Comparison of ENCODE assay signal across 15 cellular contexts in genomic region chr5:132462856-132463745, GRCh38. TPM values are rescaled to one million over a fixed set of nuclear protein-coding genes. Genes with fewer than 3 reads are reported as not detected.
DNase-seq lines count a peak whose midpoint lies in the region; ATAC-seq, FAIRE-seq and TF ChIP-seq lines count a peak whose summit lies in the region.
"Had no signal": no experiment of that assay in that cellular context is flagged by ENCODE, and none has a peak within 500 bp of the region (broad histone marks: within the 10 kb centered on the region; RNA-seq: fewer than 3 reads in every experiment).

No MANE protein-coding gene starts in this region.

- H3K4me3 Mint-ChIP-seq in T-helper 1 cell treated with Interleukin-12 subunit alpha and Interleukin-12 subunit beta and Interleukin-4 antibody, amounts not matched to agents 30 μg/mL and 1 μg/mL, for 36 hours = peak overlapping the region; percentile 69
- H3K4me3 Mint-ChIP-seq in T-cell = peak overlapping the region; percentile 60 to 77 (median 66)

- no peaks in the 10 kb centered on the region for H3K27me3 Mint-ChIP-seq in T-helper 1 cell treated with Interleukin-12 subunit alpha and Interleukin-12 subunit beta and Interleukin-4 antibody, amounts not matched to agents 30 μg/mL and 1 μg/mL, for 36 hours (ENCODE audit: low read depth)
- no peaks in the 10 kb centered on the region for H3K27me3 Mint-ChIP-seq in T-cell

- no peak for TF ChIP-seq CTCF in kidney (IDR thresholded peaks at IDR 0.05; ENCODE audit: borderline replicate concordance, extremely low read depth, insufficient read depth)
- TF ChIP-seq CTCF in sigmoid colon (IDR thresholded peaks at IDR 0.05) = no peak

- peak overlapping the region in 1 of 2 donors; percentile 24 for H3K27ac ChIP-seq in kidney (ENCODE audit: low read depth in 2 of 2, low read length in 2 of 2)
- peak overlapping the region; percentile 7 to 80 (median 72) for H3K27ac ChIP-seq in sigmoid colon
- H3K27ac ChIP-seq: 22Rv1 had no signal

- no peak for ATAC-seq in T-cell (replicated peaks in 1 of 4)
- no peak for ATAC-seq in GM21360 (IDR thresholded peaks at IDR 0.05; ENCODE audit: unreplicated experiment)
- ATAC-seq: left cardiac atrium had no signal

- H3K4me3 ChIP-seq in kidney (ENCODE audit: low read length in 2 of 2) (no peak overlapping the region), sigmoid colon (no peak overlapping the region)

- H3K36me3 ChIP-seq in kidney (ENCODE audit: control insufficient read depth in 1 of 2, insufficient read depth in 2 of 2, low read length in 2 of 2) (peaks cover 0 to 5% of the 10 kb centered on the region in 2 donors), sigmoid colon (peaks cover 0 to 6% (median 0%) of the 10 kb centered on the region in 4 donors)

- FAIRE-seq in kidney (lab: Jason Lieb, UNC) = no peak
- FAIRE-seq: frontal cortex had no signal

- TF ChIP-seq EP300 in sigmoid colon (IDR thresholded peaks at IDR 0.05) = no peak

- DNase-seq in T-helper 1 cell (no peak), T-cell (no peak), kidney (peak; percentile 20), sigmoid colon (peak; percentile 48), NCI-H1694 treated with DMSO at 0.1 percent for 48 hours (lab: John Stamatoyannopoulos, UW) (no peak), NCI-H2227 treated with DMSO at 0.1 percent for 48 hours (lab: John Stamatoyannopoulos, UW) (no peak)
- DNase-seq: left cardiac atrium; NCI-H1436; SIG-M5; stimulated activated CD4-positive, alpha-beta T cell treated with anti-CD3 and anti-CD28 coated beads, Interleukin-2, amount 100 ng/mL, for 24 hours had no signal

- peaks cover 89% of the 10 kb centered on the region for H3K4me1 Mint-ChIP-seq in T-helper 1 cell treated with Interleukin-12 subunit alpha and Interleukin-12 subunit beta and Interleukin-4 antibody, amounts not matched to agents 30 μg/mL and 1 μg/mL, for 36 hours (ENCODE audit: low read depth)
- H3K4me1 Mint-ChIP-seq in T-cell = peaks cover 92 to 99% (median 96%) of the 10 kb centered on the region in 3 donors

- H3K9ac ChIP-seq in kidney (ENCODE audit: low read length in 2 of 2) = no peak overlapping the region

- TF ChIP-seq POLR2A in sigmoid colon (IDR thresholded peaks at IDR 0.05) = no peak

- POLR2A ChIA-PET in T-cell (lab: Charles Lee) = interaction anchor here (0.6 to 1.2 kb wide), 5 partner anchors 12 to 33 kb away, joined by 3 to 5 read pairs (median 3); no protein-coding TSS in a partner anchor

- no peaks in the 10 kb centered on the region for H3K9me3 Mint-ChIP-seq in T-helper 1 cell treated with Interleukin-12 subunit alpha and Interleukin-12 subunit beta and Interleukin-4 antibody, amounts not matched to agents 30 μg/mL and 1 μg/mL, for 36 hours
- H3K9me3 Mint-ChIP-seq in T-cell = no peaks in the 10 kb centered on the region

- H3K4me1 ChIP-seq in kidney (ENCODE audit: control insufficient read depth in 1 of 2, insufficient read depth in 1 of 2, low read depth in 1 of 2, low read length in 2 of 2) (peaks cover 40 to 53% of the 10 kb centered on the region in 2 donors), sigmoid colon (peaks cover 0 to 78% (median 65%) of the 10 kb centered on the region in 4 donors)

- peaks cover 51% of the 10 kb centered on the region for H3K36me3 Mint-ChIP-seq in T-helper 1 cell treated with Interleukin-12 subunit alpha and Interleukin-12 subunit beta and Interleukin-4 antibody, amounts not matched to agents 30 μg/mL and 1 μg/mL, for 36 hours (ENCODE audit: low read depth)
- peaks cover 24% of the 10 kb centered on the region for H3K36me3 Mint-ChIP-seq in T-cell

- 32 to 71% methylated on average over 10 of the region's 10 CpGs for WGBS in sigmoid colon, 2 donors

- H3K27me3 ChIP-seq in sigmoid colon = no peaks in the 10 kb centered on the region

- peak overlapping the region; percentile 93 for H3K27ac Mint-ChIP-seq in T-helper 1 cell treated with Interleukin-12 subunit alpha and Interleukin-12 subunit beta and Interleukin-4 antibody, amounts not matched to agents 30 μg/mL and 1 μg/mL, for 36 hours
- H3K27ac Mint-ChIP-seq in T-cell = peak overlapping the region; percentile 97 to 100
- H3K27ac Mint-ChIP-seq: progenitor cell of endocrine pancreas had no signal

- CTCF ChIA-PET in T-cell (lab: Charles Lee) = interaction anchor here (0.7 to 4.5 kb wide), 4 partner anchors 7 to 46 kb away, joined by 3 to 61 read pairs (median 4); no protein-coding TSS in a partner anchor

- H3K9me3 ChIP-seq in kidney (ENCODE audit: control insufficient read depth in 1 of 2, low read length in 2 of 2) (no peaks in the 10 kb centered on the region), sigmoid colon (no peaks in the 10 kb centered on the region)

- intact Hi-C loops in kidney (cut with DNase I) (no loop called here), sigmoid colon (cut with DNase I) (no loop called here)

RNA-seq across cellular contexts. Expression of gene IRF1, which starts 27.5 kb away (rescaled TPM):
- total RNA-seq in T-cell (100 to 1,000 TPM; 167 to 859 (median 252) TPM), kidney (55.6 TPM), sigmoid colon (100 to 1,000 TPM in 1 of 4 donors, 10 to 100 TPM in 3; 15.3 to 124 (median 22.7) TPM)
- polyA plus RNA-seq in kidney (ENCODE audit: insufficient read depth, low read depth, low replicate concordance) (20.5 TPM), sigmoid colon (100 to 1,000 TPM in 1 of 3 donors, 10 to 100 TPM in 2; 37.2 to 169 (median 70.5) TPM)

Comparison
In these comparisons a context has a peak if more than half of its experiments do, and no peak if none do; other contexts are left out.
1. DNase-seq: peak in kidney (single experiment) and sigmoid colon (single experiment); none in T-helper 1 cell (0 of 5), T-cell (0 of 34), NCI-H1694 treated with DMSO at 0.1 percent for 48 hours (single experiment) and NCI-H2227 treated with DMSO at 0.1 percent for 48 hours (single experiment).